8 cellular contexts compared by ENCODE assay signal in the genomic region with DNA sequence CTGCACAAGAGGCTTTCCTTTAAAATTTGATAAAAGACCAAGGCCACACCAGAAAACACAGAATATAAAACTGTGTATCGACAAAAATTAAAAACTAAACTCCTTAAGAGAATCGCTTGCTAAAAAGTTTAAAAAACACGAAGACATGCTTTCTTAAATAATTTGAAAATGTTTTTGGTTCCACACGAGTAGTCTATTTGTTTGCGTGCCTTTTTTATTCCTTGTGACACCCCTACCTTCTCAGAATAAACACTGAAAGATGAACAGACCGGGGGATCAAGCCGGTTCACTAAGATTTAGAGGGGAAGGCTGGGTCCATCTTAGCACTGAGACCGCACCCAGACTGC.
DNase-seq lines count a peak whose midpoint lies in the region; ATAC-seq and TF ChIP-seq lines count a peak whose summit lies in the region.

No MANE protein-coding gene starts in this region.

- H3K9ac ChIP-seq in SU-DHL-6 (ENCODE audit: low read length) = peak overlapping the region; percentile 88

- intact Hi-C loops in gastrocnemius medialis (cut with DNase I; ENCODE audit: low total_unique reads) = loop anchor here (1.0 to 10.0 kb wide), 11 partner anchors 101 to 1403 kb away; partner anchors contain the start of genes N4BP2L2, NBEA, PDS5B and STARD13

- no peaks in the 10 kb centered on the region for H3K9me3 ChIP-seq in SU-DHL-6 (ENCODE audit: insufficient read depth, low read length)
- H3K9me3 ChIP-seq in gastrocnemius medialis = no peaks in the 10 kb centered on the region

- H3K4me3 ChIP-seq in SU-DHL-6 (ENCODE audit: insufficient read depth, low read length, poor library complexity, severe bottlenecking) (peak overlapping the region; percentile 67), fibroblast of pulmonary artery (replicated peaks; ENCODE audit: low read depth, low read length) (peak overlapping the region; percentile 50), gastrocnemius medialis (peak overlapping the region; percentile 50 to 80 (median 68))

- no peak for TF ChIP-seq POLR2A in gastrocnemius medialis (IDR thresholded peaks at IDR 0.05)
- TF ChIP-seq POLR2A in GM18505 (IDR thresholded peaks at IDR 0.05; ENCODE audit: borderline replicate concordance, extremely low read depth, insufficient read depth, insufficient read length) = no peak

- H3F3A ChIP-seq in SU-DHL-6 (ENCODE audit: insufficient read depth) = peaks cover 29% of the 10 kb centered on the region

- no peak for TF ChIP-seq CTCF in SU-DHL-6 (IDR thresholded peaks at IDR 0.05; ENCODE audit: insufficient read depth, low read length, poor library complexity, severe bottlenecking)
- TF ChIP-seq CTCF in fibroblast of pulmonary artery (IDR thresholded peaks at IDR 0.05; ENCODE audit: low read length, missing control alignments) = no peak
- no peak for TF ChIP-seq CTCF in gastrocnemius medialis (IDR thresholded peaks at IDR 0.05 in 4 of 5, conservative IDR thresholded peaks at IDR 0.05 in 1 of 5)

- H3K36me3 ChIP-seq in SU-DHL-6 (ENCODE audit: low read length) = no peaks in the 10 kb centered on the region
- H3K36me3 ChIP-seq in gastrocnemius medialis = no peaks in the 10 kb centered on the region

- H3K4me2 ChIP-seq in SU-DHL-6 (ENCODE audit: low read depth, low read length, poor library complexity, severe bottlenecking) = peak overlapping the region; percentile 87

- in situ Hi-C loops in gastrocnemius medialis (cut with MboI; ENCODE audit: low sequenced_read_pairs in 4 of 4) = loop anchor here in 3 of 4 donors (10.0 to 25.0 kb wide), 3 partner anchors 183 to 955 kb away; partner anchors contain the start of gene PDS5B (in 2 of the 3)

- no peaks in the 10 kb centered on the region for H3K9me2 ChIP-seq in SU-DHL-6 (replicated peaks; ENCODE audit: insufficient read depth, low read length)

- DNase-seq in fibroblast of pulmonary artery (ENCODE audit: low read depth) = no peak
- no peak for DNase-seq in gastrocnemius medialis
- DNase-seq in NCI-H1417 (lab: John Stamatoyannopoulos, UW) = no peak
- no peak for DNase-seq in activated effector memory CD4-positive, alpha-beta T cell treated with Interleukin-2 at 50 U/mL for 16 hours

- ATAC-seq in GM19023 (IDR thresholded peaks at IDR 0.05; ENCODE audit: unreplicated experiment) = peak; percentile 9
- ATAC-seq in gastrocnemius medialis = peak; percentile 33 to 42
- no peak for ATAC-seq in HG03175 (IDR thresholded peaks at IDR 0.05; ENCODE audit: unreplicated experiment)
- ATAC-seq in GM18505 (IDR thresholded peaks at IDR 0.05; ENCODE audit: unreplicated experiment) = no peak

- peaks cover 30% of the 10 kb centered on the region in 2 donors for H3K4me1 ChIP-seq in gastrocnemius medialis

- H3K79me2 ChIP-seq in SU-DHL-6 (ENCODE audit: insufficient read depth, low read length) = 0 out of 2 replicates have a peak, but pooled peaks cover 5% of the 10 kb centered on the region

- H2AFZ ChIP-seq in SU-DHL-6 (ENCODE audit: low read depth, low read length, severe bottlenecking) = peak overlapping the region; percentile 62

- H3K27ac ChIP-seq in SU-DHL-6 (ENCODE audit: low read depth, low read length) (peak overlapping the region; percentile 98), gastrocnemius medialis (peak overlapping the region; percentile 85 to 99 (median 96))

- no peaks in the 10 kb centered on the region for H4K20me1 ChIP-seq in SU-DHL-6 (ENCODE audit: low read depth, low read length)

- H3K27me3 ChIP-seq in SU-DHL-6 (ENCODE audit: low read length) (no peaks in the 10 kb centered on the region), gastrocnemius medialis (no peaks in the 10 kb centered on the region)

Comparison
In these comparisons a context has a peak if more than half of its experiments do, and no peak if none do; other contexts are left out.
1. ATAC-seq: peak in GM19023 (single experiment) and gastrocnemius medialis (2 of 2); none in HG03175 (single experiment) and GM18505 (single experiment).
2. Peak in every context shown above with its lines, with median percentiles within 50 percentile points of each other: H3K4me3 ChIP-seq.